In genomic region chr1:29849038-29849750, GRCh38 we compare ENCODE assay signal across 9 cellular contexts.
DNase-seq lines count a peak whose midpoint lies in the region; ATAC-seq and TF ChIP-seq lines count a peak whose summit lies in the region.
"Had no signal": no experiment of that assay in that cellular context is flagged by ENCODE, and none has a peak within 500 bp of the region (broad histone marks: within the 10 kb centered on the region; RNA-seq: fewer than 3 reads in every experiment).

No MANE protein-coding gene starts in this region.

- no peak overlapping the region for H3K27ac Mint-ChIP-seq in T-helper 2 cell treated with Interferon-gamma antibody and Interleukin-4, amounts not matched to agents 5 μg/mL and 100 μg/mL, for 36 hours
- no peak overlapping the region for H3K27ac Mint-ChIP-seq in neural crest cell (ENCODE audit: unreplicated experiment)
- H3K27ac Mint-ChIP-seq: B cell had no signal

- ATAC-seq in GM18909 (IDR thresholded peaks at IDR 0.05; ENCODE audit: poor library complexity, unreplicated experiment) = no peak

- H3K4me3 ChIP-seq in dorsolateral prefrontal cortex = no peak overlapping the region

- H3K4me3 Mint-ChIP-seq in T-helper 2 cell treated with Interferon-gamma antibody and Interleukin-4, amounts not matched to agents 5 μg/mL and 100 μg/mL, for 36 hours = no peak overlapping the region
- no peak overlapping the region for H3K4me3 Mint-ChIP-seq in neural crest cell
- H3K4me3 Mint-ChIP-seq: B cell had no signal

- H3K27me3 ChIP-seq in dorsolateral prefrontal cortex = peaks cover 0 to 48% (median 6%) of the 10 kb centered on the region in 45 donors

- no peak for TF ChIP-seq EP300 in Ishikawa (IDR thresholded peaks at IDR 0.05; ENCODE audit: borderline replicate concordance)

- H3K4me1 Mint-ChIP-seq in T-helper 2 cell treated with Interferon-gamma antibody and Interleukin-4, amounts not matched to agents 5 μg/mL and 100 μg/mL, for 36 hours (ENCODE audit: low read depth) = no peaks in the 10 kb centered on the region
- peaks cover 4% of the 10 kb centered on the region for H3K4me1 Mint-ChIP-seq in neural crest cell
- H3K4me1 Mint-ChIP-seq: B cell had no signal

- H3K27ac ChIP-seq in dorsolateral prefrontal cortex = no peak overlapping the region

- H3K9me3 Mint-ChIP-seq in T-helper 2 cell treated with Interferon-gamma antibody and Interleukin-4, amounts not matched to agents 5 μg/mL and 100 μg/mL, for 36 hours = no peaks in the 10 kb centered on the region
- no peaks in the 10 kb centered on the region for H3K9me3 Mint-ChIP-seq in neural crest cell

- DNase-seq in DMS79 treated with DMSO at 0.1 percent for 48 hours (lab: John Stamatoyannopoulos, UW) (peak; percentile 8), DMS79 (lab: John Stamatoyannopoulos, UW) (no peak), dorsolateral prefrontal cortex (peak in 1 of 10 donors; percentile 41), neural crest cell (ENCODE audit: low read depth, low spot score) (peak; percentile 37), HuH-7 (ENCODE audit: low spot score) (no peak)
- peak; percentile 20 for DNase-seq in T-helper 2 cell treated with Interferon-gamma antibody and Interleukin-4, amounts not matched to agents 5 μg/mL and 100 μg/mL, for 36 hours (ENCODE audit: low spot score)

- no peaks in the 10 kb centered on the region for H3K27me3 Mint-ChIP-seq in T-helper 2 cell treated with Interferon-gamma antibody and Interleukin-4, amounts not matched to agents 5 μg/mL and 100 μg/mL, for 36 hours (ENCODE audit: low read depth)
- H3K27me3 Mint-ChIP-seq in neural crest cell (ENCODE audit: low read depth) = peaks cover 22% of the 10 kb centered on the region

- H3K36me3 Mint-ChIP-seq in T-helper 2 cell treated with Interferon-gamma antibody and Interleukin-4, amounts not matched to agents 5 μg/mL and 100 μg/mL, for 36 hours (ENCODE audit: low read depth) = no peaks in the 10 kb centered on the region
- H3K36me3 Mint-ChIP-seq in neural crest cell (ENCODE audit: low read depth) = no peaks in the 10 kb centered on the region

- intact Hi-C loops in dorsolateral prefrontal cortex (cut with DNase I) = no loop called here

- TF ChIP-seq CTCF in dorsolateral prefrontal cortex (IDR thresholded peaks at IDR 0.05 in 54 of 56, conservative IDR thresholded peaks at IDR 0.05 in 2 of 56; ENCODE audit: low read depth in 1 of 56, partially characterized antibody in 56 of 56) = peak; percentile 16 to 65 (median 42)
- TF ChIP-seq CTCF in neural crest cell (conservative IDR thresholded peaks at IDR 0.05) = peak; percentile 61

- peak; percentile 44 for TF ChIP-seq RAD21 in Ishikawa (IDR thresholded peaks at IDR 0.05; ENCODE audit: low read depth)

TF ChIP-seq in Ishikawa, 13 proteins besides CTCF, POLR2A, EP300 and RAD21:
- TF ChIP-seq NFIC (IDR thresholded peaks at IDR 0.05) (no peak), TEAD4 (IDR thresholded peaks at IDR 0.05) (no peak), TAF1 (IDR thresholded peaks at IDR 0.05; ENCODE audit: low read depth) (no peak), ZBTB7A (IDR thresholded peaks at IDR 0.05; ENCODE audit: low read depth) (no peak)

Comparison
In these comparisons a context has a peak if more than half of its experiments do, and no peak if none do; other contexts are left out.
1. DNase-seq: peak in DMS79 treated with DMSO at 0.1 percent for 48 hours (single experiment), T-helper 2 cell treated with Interferon-gamma antibody and Interleukin-4, amounts not matched to agents 5 μg/mL and 100 μg/mL, for 36 hours (single experiment) and neural crest cell (single experiment); none in DMS79 (single experiment) and HuH-7 (single experiment).